ENCODE assay signal across 9 cellular contexts in genomic region chr10:79139124-79139835, GRCh38.
DNase-seq lines count a peak whose midpoint lies in the region; ATAC-seq and TF ChIP-seq lines count a peak whose summit lies in the region.
"Had no signal": no experiment of that assay in that cellular context is flagged by ENCODE, and none has a peak within 500 bp of the region (broad histone marks: within the 10 kb centered on the region; RNA-seq: fewer than 3 reads in every experiment).

No MANE protein-coding gene starts in this region.

- no peak for TF ChIP-seq POLR2A in GM18505 (IDR thresholded peaks at IDR 0.05; ENCODE audit: borderline replicate concordance, extremely low read depth, insufficient read depth, insufficient read length)

- TF ChIP-seq CTCF in colonic mucosa (IDR thresholded peaks at IDR 0.05) (no peak), lung (IDR thresholded peaks at IDR 0.05; ENCODE audit: control extremely low read depth, extremely low read depth) (no peak)

- peak overlapping the region; percentile 64 for H3K27ac ChIP-seq in colonic mucosa
- peak overlapping the region; percentile 77 to 95 for H3K27ac ChIP-seq in lung (ENCODE audit: low read depth in 1 of 2, low read length in 1 of 2)
- H3K27ac ChIP-seq in substantia nigra (ENCODE audit: low read depth, low read length, poor library complexity, severe bottlenecking): peak overlapping the region; percentile 58

- intact Hi-C loops in colonic mucosa (cut with DNase I): no loop called here

- 16 to 40% methylated on average over 25 to 26 of the region's 26 CpGs for WGBS in lung, 2 donors

- peak; percentile 96 for DNase-seq in M059J (ENCODE audit: low read depth)
- DNase-seq in colonic mucosa: no peak
- peak; percentile 53 for DNase-seq in lung (ENCODE audit: low spot score)
- peak in 5 of 49 donors; percentile 27 to 50 (median 46) for DNase-seq in substantia nigra (lab: John Stamatoyannopoulos, UW)
- DNase-seq in activated naive CD4-positive, alpha-beta T cell (lab: John Stamatoyannopoulos, UW): no peak
- DNase-seq in NCI-H1436 (lab: John Stamatoyannopoulos, UW): no peak
- DNase-seq: NCI-H2029 treated with DMSO at 0.1 percent for 48 hours had no signal

- ATAC-seq in lung (ENCODE audit: insufficient read depth, low FRiP score) (peak; percentile 28), GM18505 (IDR thresholded peaks at IDR 0.05; ENCODE audit: unreplicated experiment) (no peak), GM21717 (IDR thresholded peaks at IDR 0.05; ENCODE audit: unreplicated experiment) (no peak)

- H3K4me3 ChIP-seq in colonic mucosa (no peak overlapping the region), lung (no peak overlapping the region)

- H3K27me3 ChIP-seq in colonic mucosa: no peaks in the 10 kb centered on the region
- H3K27me3 ChIP-seq in lung (ENCODE audit: control insufficient read depth, insufficient read depth): no peaks in the 10 kb centered on the region

- no peak overlapping the region for H3K9ac ChIP-seq in colonic mucosa (ENCODE audit: low read depth in 2 of 2, low read length in 2 of 2)

- no peaks in the 10 kb centered on the region for H3K36me3 ChIP-seq in colonic mucosa
- H3K36me3 ChIP-seq in lung (ENCODE audit: control insufficient read depth in 2 of 2, insufficient read depth in 2 of 2, low read length in 2 of 2): peaks cover 0 to 18% of the 10 kb centered on the region in 2 donors

- H3K4me1 ChIP-seq in colonic mucosa (peaks cover 12% of the 10 kb centered on the region), lung (ENCODE audit: control insufficient read depth in 2 of 2, insufficient read depth in 2 of 2, low read length in 2 of 2) (peaks cover 25 to 43% of the 10 kb centered on the region in 2 donors)

- H3K9me3 ChIP-seq in colonic mucosa: no peaks in the 10 kb centered on the region
- no peaks in the 10 kb centered on the region for H3K9me3 ChIP-seq in lung (ENCODE audit: control insufficient read depth in 2 of 2, insufficient read depth in 1 of 2, low read length in 1 of 2)

Comparison
In these comparisons a context has a peak if more than half of its experiments do, and no peak if none do; other contexts are left out.
1. DNase-seq: peak in M059J (single experiment) and lung (single experiment); none in colonic mucosa (single experiment), activated naive CD4-positive, alpha-beta T cell (0 of 4) and NCI-H1436 (single experiment).
2. Peak in every context shown above with its lines, with median percentiles within 50 percentile points of each other: H3K27ac ChIP-seq.